8 cellular contexts compared by ENCODE assay signal in the genomic region with DNA sequence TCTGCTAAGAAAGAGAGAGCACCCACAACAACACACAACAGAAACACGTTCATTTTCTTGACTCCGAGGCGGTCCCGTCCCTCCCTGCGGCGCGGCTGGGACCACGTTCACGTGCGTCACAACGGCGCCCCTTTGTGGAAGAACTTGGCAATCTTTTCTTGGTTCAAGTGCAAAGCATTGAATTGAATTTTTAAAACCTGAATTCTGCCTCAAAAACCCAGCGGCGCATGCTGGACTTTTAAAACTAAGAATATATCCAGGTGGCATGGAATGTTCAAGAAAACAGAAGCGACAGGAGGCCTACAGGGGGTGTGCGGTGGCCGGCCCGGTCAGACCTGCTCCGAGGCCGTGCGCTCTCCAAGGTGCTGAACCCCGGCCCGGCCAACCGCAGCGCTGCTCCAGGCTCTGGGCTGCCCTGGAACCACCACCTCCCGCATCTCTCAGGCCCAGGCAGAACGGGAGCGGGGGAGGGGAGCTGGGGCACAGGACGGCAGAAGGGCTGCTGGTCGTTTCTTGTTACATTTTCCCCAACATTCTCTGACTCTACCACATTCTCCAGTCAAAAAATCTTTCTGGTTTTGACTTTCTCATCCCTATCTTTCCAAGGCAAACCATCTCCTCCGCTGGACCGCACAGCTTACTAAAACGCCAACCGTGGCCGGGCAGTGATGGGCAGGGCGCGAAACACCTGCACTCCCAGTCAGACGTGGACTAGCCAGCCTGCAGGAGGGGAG. TPM values are rescaled to one million over a fixed set of nuclear protein-coding genes. Genes with fewer than 3 reads are reported as not detected.
DNase-seq lines count a peak whose midpoint lies in the region; ATAC-seq and TF ChIP-seq lines count a peak whose summit lies in the region.

No MANE protein-coding gene starts in this region.

- H2BK120ac ChIP-seq in IMR-90 (ENCODE audit: low read depth, low read length): no peak overlapping the region

- no peak overlapping the region for H3K4ac ChIP-seq in IMR-90 (ENCODE audit: low read depth, low read length)

- H3K4me1 ChIP-seq in CD4-positive, CD25-positive, alpha-beta regulatory T cell (ENCODE audit: control insufficient read depth, insufficient read depth, low read length, poor library complexity, severe bottlenecking): peaks cover 25% of the 10 kb centered on the region
- H3K4me1 ChIP-seq in IMR-90 (ENCODE audit: control insufficient read depth, insufficient read depth, low read length): no peaks in the 10 kb centered on the region
- peaks cover 3 to 32% (median 20%) of the 10 kb centered on the region in 12 donors for H3K4me1 ChIP-seq in heart left ventricle

- peaks cover 2% of the 10 kb centered on the region for H3K36me3 ChIP-seq in CD4-positive, CD25-positive, alpha-beta regulatory T cell (ENCODE audit: control insufficient read depth, insufficient read depth, low read length)
- H3K36me3 ChIP-seq in IMR-90 (ENCODE audit: control insufficient read depth, insufficient read depth, low read length) (no peaks in the 10 kb centered on the region), heart left ventricle (peaks cover 0 to 6% (median 0%) of the 10 kb centered on the region in 9 donors)

- peak overlapping the region; percentile 32; the same call in 1 of the 2 replicates for H3K4me2 ChIP-seq in IMR-90 (ENCODE audit: low read depth, low read length)

- peaks cover 25% of the 10 kb centered on the region for H4K20me1 ChIP-seq in IMR-90 (ENCODE audit: insufficient read depth, low read length)

- in situ Hi-C loops in IMR-90 (cut with MboI; ENCODE audit: low sequenced_read_pairs): no loop called here

- no peaks in the 10 kb centered on the region for H3K9me3 Mint-ChIP-seq in CD4-positive, CD25-positive, alpha-beta regulatory T cell

- no peaks in the 10 kb centered on the region for H3K27me3 ChIP-seq in CD4-positive, CD25-positive, alpha-beta regulatory T cell (ENCODE audit: control insufficient read depth, insufficient read depth, low read length)
- H3K27me3 ChIP-seq in IMR-90 (ENCODE audit: control insufficient read depth, insufficient read depth, low read length) (no peaks in the 10 kb centered on the region), heart left ventricle (no peaks in the 10 kb centered on the region)

- H3K27ac Mint-ChIP-seq in CD4-positive, CD25-positive, alpha-beta regulatory T cell: no peak overlapping the region

- TF ChIP-seq POLR2A in IMR-90 (IDR thresholded peaks at IDR 0.05; ENCODE audit: low read depth, low read length) (no peak), heart left ventricle (IDR thresholded peaks at IDR 0.05) (no peak)

- H3K18ac ChIP-seq in IMR-90 (ENCODE audit: low read depth, low read length): no peak overlapping the region

- no peak overlapping the region for H2BK15ac ChIP-seq in IMR-90 (ENCODE audit: low read depth, low read length)

- H3K36me3 Mint-ChIP-seq in CD4-positive, CD25-positive, alpha-beta regulatory T cell: peaks cover 9% of the 10 kb centered on the region

- dilution Hi-C loops in IMR-90 (cut with HindIII; ENCODE audit: low sequenced_read_pairs, unreplicated experiment): no loop called here

- H4K91ac ChIP-seq in IMR-90 (ENCODE audit: insufficient read depth, low read depth, low read length): no peak overlapping the region

- H3K56ac ChIP-seq in IMR-90 (ENCODE audit: extremely low read depth, insufficient read depth, low read length): no peak overlapping the region

- DNase-seq in CD4-positive, CD25-positive, alpha-beta regulatory T cell: peak; percentile 42 to 83 (median 71)
- DNase-seq in IMR-90 (peak; percentile 50), T-helper 1 cell (peak; percentile 31 to 74 (median 56)), heart left ventricle (peak; percentile 67 to 84 (median 78)), renal cortical epithelial cell (ENCODE audit: low read depth) (peak; percentile 22)
- peak; percentile 42 for DNase-seq in activated naive CD8-positive, alpha-beta T cell treated with anti-CD3 and anti-CD28 coated beads, Interleukin-2, amount 50 U/mL, for 16 hours (ENCODE audit: low read depth, low spot score)

- no peak overlapping the region for H3K9ac ChIP-seq in IMR-90 (ENCODE audit: low read depth, low read length)

- POLR2A ChIA-PET in IMR-90 (lab: Charles Lee; ENCODE audit: unreplicated experiment): no interaction called here

- TF ChIP-seq RAD21 in IMR-90 (IDR thresholded peaks at IDR 0.05; ENCODE audit: low read length): peak; percentile 73

- 0% methylated on average over 3 of the region's 38 CpGs; no CpG with 5 or more reads in 1 of the 2 experiments for WGBS in IMR-90 (ENCODE audit: extremely low coverage in 2 of 2, insufficient read length in 1 of 2), 2 experiments
- WGBS in heart left ventricle, 4 donors: 21 to 24% (median 22%) methylated on average over 36 to 38 of the region's 38 CpGs

- no peaks in the 10 kb centered on the region for H3K27me3 Mint-ChIP-seq in CD4-positive, CD25-positive, alpha-beta regulatory T cell

- no peak overlapping the region for H3K27ac ChIP-seq in CD4-positive, CD25-positive, alpha-beta regulatory T cell (ENCODE audit: insufficient read depth, low read length, poor library complexity, severe bottlenecking)
- no peak overlapping the region for H3K27ac ChIP-seq in IMR-90 (ENCODE audit: insufficient read depth, low read length)
- no peak overlapping the region for H3K27ac ChIP-seq in heart left ventricle

- CTCF ChIA-PET in IMR-90 (lab: Yijun Ruan, JAX): no interaction called here

- intact Hi-C loops in IMR-90 (cut with micrococcal nuclease): loop anchor here (1.0 to 5.0 kb wide), 2 partner anchors 62 to 172 kb away; no protein-coding TSS in a partner anchor
- intact Hi-C loops in heart left ventricle (cut with DNase I): loop anchor here (1.0 to 5.0 kb wide), 10 partner anchors 38 to 202 kb away; a partner anchor contains a TSS

- H3K9me1 ChIP-seq in IMR-90 (ENCODE audit: insufficient read depth, low read length): 0 out of 2 replicates have a peak, but pooled peaks cover 4% of the 10 kb centered on the region

- H4K8ac ChIP-seq in IMR-90 (ENCODE audit: low read depth in 2 of 2, low read length in 2 of 2): no peak overlapping the region

- peaks cover 0 to 21% of the 10 kb centered on the region in 2 experiments; a peak in 2 of 4 replicates for H3K79me1 ChIP-seq in IMR-90 (ENCODE audit: low read depth in 1 of 2, low read length in 2 of 2)

- H4K5ac ChIP-seq in IMR-90 (ENCODE audit: low read depth, low read length): no peak overlapping the region

- peaks cover 11 to 23% (median 13%) of the 10 kb centered on the region in 4 donors for H3K4me1 Mint-ChIP-seq in CD4-positive, CD25-positive, alpha-beta regulatory T cell

- ATAC-seq in CD4-positive, CD25-positive, alpha-beta regulatory T cell (ENCODE audit: low read depth in 2 of 2): no peak
- ATAC-seq in IMR-90 (ENCODE audit: low read depth) (peak; percentile 61), heart left ventricle (peak; percentile 69 to 88 (median 75)), HG02973 (IDR thresholded peaks at IDR 0.05; ENCODE audit: unreplicated experiment) (no peak), GM19395 (IDR thresholded peaks at IDR 0.05; ENCODE audit: unreplicated experiment) (no peak)

- H2AK9ac ChIP-seq in IMR-90 (replicated peaks; ENCODE audit: low read depth, low read length, poor library complexity): no peak overlapping the region

- peak; percentile 60 for TF ChIP-seq CTCF in IMR-90 (conservative IDR thresholded peaks at IDR 0.05; ENCODE audit: low read depth, low read length)
- peak; percentile 41 to 87 (median 74) for TF ChIP-seq CTCF in heart left ventricle (IDR thresholded peaks at IDR 0.05)

- H2BK20ac ChIP-seq in IMR-90 (ENCODE audit: low read depth, low read length): no peak overlapping the region

- peak overlapping the region in 2 of 4 donors; percentile 30 to 62 for H3K4me3 Mint-ChIP-seq in CD4-positive, CD25-positive, alpha-beta regulatory T cell

- H3K4me3 ChIP-seq in CD4-positive, CD25-positive, alpha-beta regulatory T cell (ENCODE audit: low read depth, low read length): no peak overlapping the region
- H3K4me3 ChIP-seq in IMR-90 (ENCODE audit: insufficient read depth, low read depth, low read length) (no peak overlapping the region), heart left ventricle (no peak overlapping the region)

- H2AFZ ChIP-seq in IMR-90 (replicated peaks; ENCODE audit: low read length, poor library complexity): no peak overlapping the region

- H3K14ac ChIP-seq in IMR-90 (replicated peaks; ENCODE audit: low read depth, low read length): no peak overlapping the region

- no peaks in the 10 kb centered on the region for H3K9me3 ChIP-seq in CD4-positive, CD25-positive, alpha-beta regulatory T cell (ENCODE audit: control insufficient read depth in 2 of 2, low read length in 2 of 2)
- H3K9me3 ChIP-seq in IMR-90 (ENCODE audit: control insufficient read depth, insufficient read depth, low read length): no peaks in the 10 kb centered on the region
- H3K9me3 ChIP-seq in heart left ventricle: no peaks in the 10 kb centered on the region

- BruUV-seq in IMR-90 (replicated peaks; lab: Mats Ljungman, UMichigan): no TSS peak

- no peak overlapping the region for H2AK5ac ChIP-seq in IMR-90 (ENCODE audit: low read depth, low read length)

- no peak overlapping the region for H3K23ac ChIP-seq in IMR-90 (ENCODE audit: low read depth, low read length)

- H2BK5ac ChIP-seq in IMR-90 (ENCODE audit: low read depth, low read length, poor library complexity, severe bottlenecking): no peak overlapping the region

RNA-seq across cellular contexts. Expression of a gene that starts 3.4 kb away (rescaled TPM):
- total RNA-seq in CD4-positive, CD25-positive, alpha-beta regulatory T cell: 42.8 TPM
- polyA plus RNA-seq in CD4-positive, CD25-positive, alpha-beta regulatory T cell: 10 to 100 TPM in 3 of 4 donors, 1 to 10 TPM in 1; 9.7 to 13.0 (median 11.3) TPM
- total RNA-seq in IMR-90 (2012; rRNA removed): 3.8 and 4.2 TPM in 2 replicates
- 9.2 and 9.5 TPM in 2 replicates for polyA plus RNA-seq in IMR-90 (2012; rRNA removed)
- polyA plus RNA-seq in IMR-90 (2012; cell fraction: cytosol; rRNA removed): 5.6 and 10.0 TPM in 2 replicates
- polyA plus RNA-seq in IMR-90 (2012; cell fraction: nucleus; rRNA removed; ENCODE audit: low replicate concordance): 76.9 and 127 TPM in 2 replicates
- 10 to 100 TPM in 8 of 9 donors, 1 to 10 TPM in 1; 9.9 to 20.2 (median 15.1) TPM for total RNA-seq in heart left ventricle
- 10 to 100 TPM; 11.5 to 24.1 TPM for polyA plus RNA-seq in heart left ventricle
- 8.5 and 21.7 TPM in 2 replicates for total RNA-seq in renal cortical epithelial cell

RNA-seq across cellular contexts. Expression of a gene that starts 3.7 kb away (rescaled TPM):
- 13.9 TPM for total RNA-seq in CD4-positive, CD25-positive, alpha-beta regulatory T cell
- 10 to 100 TPM; 20.5 to 32.9 (median 24.6) TPM for polyA plus RNA-seq in CD4-positive, CD25-positive, alpha-beta regulatory T cell
- total RNA-seq in IMR-90 (2012; rRNA removed): 24.4 and 25.3 TPM in 2 replicates
- 33.4 and 34.5 TPM in 2 replicates for polyA plus RNA-seq in IMR-90 (2012; rRNA removed)
- 31.1 and 43.7 TPM in 2 replicates for polyA plus RNA-seq in IMR-90 (2012; cell fraction: cytosol; rRNA removed)
- polyA plus RNA-seq in IMR-90 (2012; cell fraction: nucleus; rRNA removed; ENCODE audit: low replicate concordance): 18.5 and 32.9 TPM in 2 replicates
- total RNA-seq in heart left ventricle: 10 to 100 TPM; 23.3 to 38.5 (median 31.4) TPM
- 10 to 100 TPM; 22.6 to 25.5 TPM for polyA plus RNA-seq in heart left ventricle
- total RNA-seq in renal cortical epithelial cell: 37.2 and 48.7 TPM in 2 replicates

RNA-seq across cellular contexts. Expression of a gene that starts 35.8 kb away (rescaled TPM):
- 155 TPM for total RNA-seq in CD4-positive, CD25-positive, alpha-beta regulatory T cell
- 100 to 1,000 TPM; 174 to 230 (median 203) TPM for polyA plus RNA-seq in CD4-positive, CD25-positive, alpha-beta regulatory T cell
- total RNA-seq in IMR-90 (2012; rRNA removed) (61.1 and 75.1 TPM in 2 replicates), heart left ventricle (10 to 100 TPM; 20.1 to 82.1 (median 25.4) TPM), renal cortical epithelial cell (30.6 and 100 TPM in 2 replicates)
- polyA plus RNA-seq in IMR-90 (2012; rRNA removed) (76.7 and 89.0 TPM in 2 replicates), heart left ventricle (10 to 100 TPM; 17.3 to 41.1 TPM)
- polyA plus RNA-seq in IMR-90 (2012; cell fraction: cytosol; rRNA removed): 84.4 and 115 TPM in 2 replicates
- polyA plus RNA-seq in IMR-90 (2012; cell fraction: nucleus; rRNA removed; ENCODE audit: low replicate concordance): 201 and 366 TPM in 2 replicates

RNA-seq across cellular contexts. Expression of a gene that starts 43.1 kb away (rescaled TPM):
- total RNA-seq in CD4-positive, CD25-positive, alpha-beta regulatory T cell: not detected
- polyA plus RNA-seq in CD4-positive, CD25-positive, alpha-beta regulatory T cell: not detected
- total RNA-seq in IMR-90 (2012; rRNA removed): not detected in 2 replicates
- polyA plus RNA-seq in IMR-90 (2012; rRNA removed): not detected in 2 replicates
- not detected in 2 replicates for polyA plus RNA-seq in IMR-90 (2012; cell fraction: cytosol; rRNA removed)
- polyA plus RNA-seq in IMR-90 (2012; cell fraction: nucleus; rRNA removed; ENCODE audit: low replicate concordance): not detected in 2 replicates
- 10 to 100 TPM in 1 of 9 donors, 1 to 10 TPM in 6, under 1 TPM in 2; 0.58 to 21.9 (median 1.7) TPM for total RNA-seq in heart left ventricle
- under 1 TPM; 0.11 TPM for polyA plus RNA-seq in heart left ventricle
- total RNA-seq in renal cortical epithelial cell: 0.10 TPM in 1 of 2 replicates, not detected in the other

RNA-seq across cellular contexts. Expression of a gene that starts 43.8 kb away (rescaled TPM):
- total RNA-seq in CD4-positive, CD25-positive, alpha-beta regulatory T cell: 93.2 TPM
- 100 to 1,000 TPM in 3 of 4 donors, 10 to 100 TPM in 1; 97.0 to 141 (median 114) TPM for polyA plus RNA-seq in CD4-positive, CD25-positive, alpha-beta regulatory T cell
- total RNA-seq in IMR-90 (2012; rRNA removed): 70.8 and 83.7 TPM in 2 replicates
- 88.8 and 94.8 TPM in 2 replicates for polyA plus RNA-seq in IMR-90 (2012; rRNA removed)
- polyA plus RNA-seq in IMR-90 (2012; cell fraction: cytosol; rRNA removed): 72.3 and 101 TPM in 2 replicates
- polyA plus RNA-seq in IMR-90 (2012; cell fraction: nucleus; rRNA removed; ENCODE audit: low replicate concordance): 89.0 and 135 TPM in 2 replicates
- 10 to 100 TPM; 48.6 to 77.4 (median 59.5) TPM for total RNA-seq in heart left ventricle
- 100 to 1,000 TPM in 1 of 2 donors, 10 to 100 TPM in 1; 76.2 to 111 TPM for polyA plus RNA-seq in heart left ventricle
- total RNA-seq in renal cortical epithelial cell: 31.1 and 52.4 TPM in 2 replicates

Comparison
In these comparisons a context has a peak if more than half of its experiments do, and no peak if none do; other contexts are left out.
1. ATAC-seq: peak in IMR-90 (single experiment) and heart left ventricle (4 of 4); none in CD4-positive, CD25-positive, alpha-beta regulatory T cell (0 of 2), HG02973 (single experiment) and GM19395 (single experiment).
2. DNase-seq: peak in every context shown above with its lines; median percentile 78 in heart left ventricle; 71 in CD4-positive, CD25-positive, alpha-beta regulatory T cell; 56 in T-helper 1 cell; 50 in IMR-90; 42 in activated naive CD8-positive, alpha-beta T cell treated with anti-CD3 and anti-CD28 coated beads, Interleukin-2, amount 50 U/mL, for 16 hours; 22 in renal cortical epithelial cell.